ENCODE assay signal across 1 cellular context in the genomic region with DNA sequence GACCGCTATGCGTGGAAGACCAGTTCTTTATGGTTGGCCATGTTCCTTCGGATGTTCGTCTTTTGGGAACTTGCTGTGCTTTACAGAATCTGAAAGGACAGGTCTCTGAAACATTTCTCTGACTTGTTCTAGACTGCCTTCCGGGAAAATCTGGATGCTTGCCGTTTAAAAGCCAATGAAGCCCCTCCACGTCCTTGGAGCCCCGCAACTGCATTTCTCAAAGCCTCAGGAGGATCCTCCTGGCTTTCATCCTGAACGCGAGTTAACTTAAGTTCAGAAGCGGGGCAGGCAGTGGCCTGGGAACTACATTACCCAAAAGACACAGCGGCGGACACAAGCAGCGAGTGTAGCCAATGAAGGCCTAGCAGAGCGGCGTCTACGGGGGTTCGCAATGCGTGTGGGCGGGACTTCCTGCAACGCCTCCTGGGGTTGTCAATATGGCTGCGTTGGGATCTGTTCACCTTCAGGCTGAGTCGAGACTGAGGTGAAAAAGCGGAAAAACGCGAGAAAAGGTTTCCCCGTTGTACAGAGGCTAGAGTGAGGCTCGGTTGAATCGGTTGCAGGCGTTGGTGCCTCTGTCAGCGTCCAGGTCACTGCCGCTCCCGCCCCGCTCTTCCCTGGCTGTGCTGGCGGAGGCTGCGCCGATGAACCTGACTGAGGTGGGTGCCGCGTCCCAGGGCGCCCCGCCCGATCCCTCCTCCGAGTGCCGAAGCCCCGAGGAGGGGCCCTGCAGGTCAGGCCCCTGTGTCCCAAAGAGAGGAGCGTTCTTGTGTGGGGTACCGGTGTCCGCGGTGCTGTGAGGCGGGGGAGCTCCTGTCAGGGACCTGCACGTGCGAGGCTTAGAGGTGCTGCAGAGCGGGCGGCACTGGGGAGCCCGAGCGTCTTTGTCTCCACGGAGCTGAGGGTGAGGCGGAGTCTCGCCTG.
TF ChIP-seq lines count a peak whose summit lies in the region.

A gene (plus strand): TSS at position 414 of the 924 bp plus-strand sequence. CDS start 2,455 bp downstream, outside the sequence.

TF ChIP-seq in GM12878, 131 proteins besides CTCF, POLR2A, EP300 and RAD21 (continued from another document):
- TF ChIP-seq, protein P1, sequence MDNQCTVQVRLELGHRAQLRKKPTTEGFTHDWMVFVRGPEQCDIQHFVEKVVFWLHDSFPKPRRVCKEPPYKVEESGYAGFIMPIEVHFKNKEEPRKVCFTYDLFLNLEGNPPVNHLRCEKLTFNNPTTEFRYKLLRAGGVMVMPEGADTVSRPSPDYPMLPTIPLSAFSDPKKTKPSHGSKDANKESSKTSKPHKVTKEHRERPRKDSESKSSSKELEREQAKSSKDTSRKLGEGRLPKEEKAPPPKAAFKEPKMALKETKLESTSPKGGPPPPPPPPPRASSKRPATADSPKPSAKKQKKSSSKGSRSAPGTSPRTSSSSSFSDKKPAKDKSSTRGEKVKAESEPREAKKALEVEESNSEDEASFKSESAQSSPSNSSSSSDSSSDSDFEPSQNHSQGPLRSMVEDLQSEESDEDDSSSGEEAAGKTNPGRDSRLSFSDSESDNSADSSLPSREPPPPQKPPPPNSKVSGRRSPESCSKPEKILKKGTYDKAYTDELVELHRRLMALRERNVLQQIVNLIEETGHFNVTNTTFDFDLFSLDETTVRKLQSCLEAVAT (IDR thresholded peaks at IDR 0.05) = 0 out of 2 replicates have a peak, but pooled peaks have one; percentile 25
- no peak for TF ChIP-seq WRNIP1 (IDR thresholded peaks at IDR 0.05; ENCODE audit: borderline replicate concordance, low read depth, low read length)
- TF ChIP-seq, protein P2, sequence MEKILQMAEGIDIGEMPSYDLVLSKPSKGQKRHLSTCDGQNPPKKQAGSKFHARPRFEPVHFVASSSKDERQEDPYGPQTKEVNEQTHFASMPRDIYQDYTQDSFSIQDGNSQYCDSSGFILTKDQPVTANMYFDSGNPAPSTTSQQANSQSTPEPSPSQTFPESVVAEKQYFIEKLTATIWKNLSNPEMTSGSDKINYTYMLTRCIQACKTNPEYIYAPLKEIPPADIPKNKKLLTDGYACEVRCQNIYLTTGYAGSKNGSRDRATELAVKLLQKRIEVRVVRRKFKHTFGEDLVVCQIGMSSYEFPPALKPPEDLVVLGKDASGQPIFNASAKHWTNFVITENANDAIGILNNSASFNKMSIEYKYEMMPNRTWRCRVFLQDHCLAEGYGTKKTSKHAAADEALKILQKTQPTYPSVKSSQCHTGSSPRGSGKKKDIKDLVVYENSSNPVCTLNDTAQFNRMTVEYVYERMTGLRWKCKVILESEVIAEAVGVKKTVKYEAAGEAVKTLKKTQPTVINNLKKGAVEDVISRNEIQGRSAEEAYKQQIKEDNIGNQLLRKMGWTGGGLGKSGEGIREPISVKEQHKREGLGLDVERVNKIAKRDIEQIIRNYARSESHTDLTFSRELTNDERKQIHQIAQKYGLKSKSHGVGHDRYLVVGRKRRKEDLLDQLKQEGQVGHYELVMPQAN (conservative IDR thresholded peaks at IDR 0.05) = peak; percentile 64
- TF ChIP-seq, protein P3, sequence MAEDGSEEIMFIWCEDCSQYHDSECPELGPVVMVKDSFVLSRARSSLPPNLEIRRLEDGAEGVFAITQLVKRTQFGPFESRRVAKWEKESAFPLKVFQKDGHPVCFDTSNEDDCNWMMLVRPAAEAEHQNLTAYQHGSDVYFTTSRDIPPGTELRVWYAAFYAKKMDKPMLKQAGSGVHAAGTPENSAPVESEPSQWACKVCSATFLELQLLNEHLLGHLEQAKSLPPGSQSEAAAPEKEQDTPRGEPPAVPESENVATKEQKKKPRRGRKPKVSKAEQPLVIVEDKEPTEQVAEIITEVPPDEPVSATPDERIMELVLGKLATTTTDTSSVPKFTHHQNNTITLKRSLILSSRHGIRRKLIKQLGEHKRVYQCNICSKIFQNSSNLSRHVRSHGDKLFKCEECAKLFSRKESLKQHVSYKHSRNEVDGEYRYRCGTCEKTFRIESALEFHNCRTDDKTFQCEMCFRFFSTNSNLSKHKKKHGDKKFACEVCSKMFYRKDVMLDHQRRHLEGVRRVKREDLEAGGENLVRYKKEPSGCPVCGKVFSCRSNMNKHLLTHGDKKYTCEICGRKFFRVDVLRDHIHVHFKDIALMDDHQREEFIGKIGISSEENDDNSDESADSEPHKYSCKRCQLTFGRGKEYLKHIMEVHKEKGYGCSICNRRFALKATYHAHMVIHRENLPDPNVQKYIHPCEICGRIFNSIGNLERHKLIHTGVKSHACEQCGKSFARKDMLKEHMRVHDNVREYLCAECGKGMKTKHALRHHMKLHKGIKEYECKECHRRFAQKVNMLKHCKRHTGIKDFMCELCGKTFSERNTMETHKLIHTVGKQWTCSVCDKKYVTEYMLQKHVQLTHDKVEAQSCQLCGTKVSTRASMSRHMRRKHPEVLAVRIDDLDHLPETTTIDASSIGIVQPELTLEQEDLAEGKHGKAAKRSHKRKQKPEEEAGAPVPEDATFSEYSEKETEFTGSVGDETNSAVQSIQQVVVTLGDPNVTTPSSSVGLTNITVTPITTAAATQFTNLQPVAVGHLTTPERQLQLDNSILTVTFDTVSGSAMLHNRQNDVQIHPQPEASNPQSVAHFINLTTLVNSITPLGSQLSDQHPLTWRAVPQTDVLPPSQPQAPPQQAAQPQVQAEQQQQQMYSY (CRISPR knock-in tag; IDR thresholded peaks at IDR 0.05) = no peak
